In genomic region chr9:125255781-125256391, GRCh38 we compare ENCODE assay signal across 10 cellular contexts. TPM values are rescaled to one million over a fixed set of nuclear protein-coding genes. Genes with fewer than 3 reads are reported as not detected.
DNase-seq lines count a peak whose midpoint lies in the region; ATAC-seq and TF ChIP-seq lines count a peak whose summit lies in the region.
"Had no signal": no experiment of that assay in that cellular context is flagged by ENCODE, and none has a peak within 500 bp of the region (broad histone marks: within the 10 kb centered on the region; RNA-seq: fewer than 3 reads in every experiment).

No MANE protein-coding gene starts in this region.

- 0 to 11% methylated on average over 2 of the region's 2 CpGs for WGBS in gastroesophageal sphincter (ENCODE audit: low coverage in 1 of 2), 2 donors

- no peak for ATAC-seq in gastroesophageal sphincter
- ATAC-seq in GM21723 (IDR thresholded peaks at IDR 0.05; ENCODE audit: unreplicated experiment), result no peak
- ATAC-seq: T-helper 17 cell had no signal

- TF ChIP-seq CTCF in GM20000 (IDR thresholded peaks at IDR 0.05; ENCODE audit: extremely low read depth, missing control alignments), result peak; percentile 15
- peak in 2 of 4 experiments; percentile 10 to 14 for TF ChIP-seq CTCF in gastroesophageal sphincter (IDR thresholded peaks at IDR 0.05)

- no peaks in the 10 kb centered on the region for H3K36me3 ChIP-seq in gastroesophageal sphincter

- in situ Hi-C loops in SK-MEL-5 (cut with HindIII; ENCODE audit: low pct_unique_long_range_greater_than_20kb, low sequenced_read_pairs), result no loop called here

- DNase-seq in COLO668 (lab: John Stamatoyannopoulos, UW; ENCODE audit: unreplicated experiment) (peak; percentile 12), GM20000 (ENCODE audit: low spot score) (peak; percentile 26), SK-MEL-5 (ENCODE audit: low read depth, low spot score) (peak; percentile 60), glomerular visceral epithelial cell (ENCODE audit: extremely low spot score) (peak; percentile 38), foreskin melanocyte (no peak), mucosa of gallbladder (ENCODE audit: low spot score) (no peak)
- DNase-seq: cerebellar nuclear complex, T-helper 17 cell had no signal

- H3K9me3 ChIP-seq in gastroesophageal sphincter, result no peaks in the 10 kb centered on the region

- peaks cover 15% of the 10 kb centered on the region for H3K27me3 ChIP-seq in gastroesophageal sphincter

- no peak for TF ChIP-seq EP300 in gastroesophageal sphincter (IDR thresholded peaks at IDR 0.05)

- TF ChIP-seq POLR2A in gastroesophageal sphincter (IDR thresholded peaks at IDR 0.05), result no peak

- no peaks in the 10 kb centered on the region for H3K4me1 ChIP-seq in gastroesophageal sphincter

- no peak overlapping the region for H3K27ac ChIP-seq in gastroesophageal sphincter

- H3K4me3 ChIP-seq in gastroesophageal sphincter, result no peak overlapping the region

RNA-seq across cellular contexts. Expression of gene GAPVD1, which starts 5.7 kb away (rescaled TPM):
- 44.0 and 48.9 TPM in 2 replicates for total RNA-seq in SK-MEL-5 (2014; rRNA removed; shearing (Covaris generic))
- polyA plus RNA-seq in SK-MEL-5 (2015; cell fraction: cytosol; rRNA removed), result 26.1 and 34.4 TPM in 2 replicates
- polyA plus RNA-seq in SK-MEL-5 (2015; cell fraction: nucleus; rRNA removed), result 45.8 and 56.8 TPM in 2 replicates
- total RNA-seq in gastroesophageal sphincter, result 10 to 100 TPM; 41.2 to 61.4 (median 48.6) TPM
- total RNA-seq in mucosa of gallbladder, result 45.8 TPM

RNA-seq across cellular contexts. Expression of gene HSPA5, which starts 14.7 kb away (rescaled TPM):
- total RNA-seq in SK-MEL-5 (2014; rRNA removed; shearing (Covaris generic)), result 65.9 and 80.6 TPM in 2 replicates
- polyA plus RNA-seq in SK-MEL-5 (2015; cell fraction: cytosol; rRNA removed), result 449 and 493 TPM in 2 replicates
- 135 and 141 TPM in 2 replicates for polyA plus RNA-seq in SK-MEL-5 (2015; cell fraction: nucleus; rRNA removed)
- total RNA-seq in gastroesophageal sphincter, result 10 to 100 TPM; 53.7 to 88.5 (median 81.5) TPM
- total RNA-seq in mucosa of gallbladder, result 363 TPM

RNA-seq across cellular contexts. Expression of gene RABEPK, which starts 55.5 kb away (rescaled TPM):
- total RNA-seq in SK-MEL-5 (2014; rRNA removed; shearing (Covaris generic)), result 47.7 and 50.9 TPM in 2 replicates
- polyA plus RNA-seq in SK-MEL-5 (2015; cell fraction: cytosol; rRNA removed), result 31.0 and 38.6 TPM in 2 replicates
- 17.3 and 34.6 TPM in 2 replicates for polyA plus RNA-seq in SK-MEL-5 (2015; cell fraction: nucleus; rRNA removed)
- total RNA-seq in gastroesophageal sphincter, result 10 to 100 TPM; 10.9 to 16.5 (median 13.4) TPM
- 10.5 TPM for total RNA-seq in mucosa of gallbladder

Comparison
In these comparisons a context has a peak if more than half of its experiments do, and no peak if none do; other contexts are left out.
1. DNase-seq: peak in COLO668 (single experiment), GM20000 (single experiment), SK-MEL-5 (single experiment) and glomerular visceral epithelial cell (single experiment); none in foreskin melanocyte (single experiment) and mucosa of gallbladder (single experiment).